In genomic region chr1:73327180-73327793, GRCh38 we compare ENCODE assay signal across 25 cellular contexts.
"Had no signal": no experiment of that assay in that cellular context is flagged by ENCODE, and none has a peak within 500 bp of the region (broad histone marks: within the 10 kb centered on the region; RNA-seq: fewer than 3 reads in every experiment).

No MANE protein-coding gene starts in this region.

- ATAC-seq: activated CD4-positive, alpha-beta T cell treated with anti-CD3 and anti-CD28 coated beads for 36 hours; activated T-cell treated with anti-CD3 and anti-CD28 coated beads, Interleukin-2, amount 50 U/mL, for 72 hours; Panc1 had no signal

- H3K27me3 ChIP-seq: breast epithelium, SJCRH30 had no signal

- DNase-seq: activated CD4-positive, alpha-beta memory T cell treated with anti-CD3 and anti-CD28 coated beads, Interleukin-2, amount 10 ng/mL, durations not matched to agents 7 days and 5 days; activated CD4-positive, alpha-beta T cell treated with anti-CD3 and anti-CD28 coated beads for 36 hours; activated CD4-positive, alpha-beta T cell treated with anti-CD3 and anti-CD28 coated beads, Interleukin-2, amount 50 U/mL, for 1 hour; activated gamma-delta T cell treated with Interleukin-2 at 50 U/mL for 16 hours; activated naive CD4-positive, alpha-beta T cell treated with anti-CD3 and anti-CD28 coated beads, Interleukin-2, amount 10 ng/mL, durations not matched to agents 7 days and 5 days; activated naive CD8-positive, alpha-beta T cell treated with anti-CD3 and anti-CD28 coated beads for 36 hours; activated T-cell treated with anti-CD3 and anti-CD28 coated beads, Interleukin-2, amount 50 U/mL, for 72 hours; KG1; NCI-H1092; NCI-H1417; NCI-H2029; NCI-H2107; NCI-H2171 treated with DMSO at 0.1 percent for 48 hours; NCI-H226; NCI-H526; NCI-H774; Right ventricle myocardium superior; RPMI8226; SJCRH30; SK-N-SH; T-helper 1 cell had no signal

- H3K9ac ChIP-seq: SK-N-SH had no signal

- H3K36me3 Mint-ChIP-seq: activated naive CD4-positive, alpha-beta T cell treated with anti-CD3 and anti-CD28 coated beads, Interleukin-2, amount 10 ng/mL, durations not matched to agents 7 days and 5 days; activated naive CD8-positive, alpha-beta T cell treated with anti-CD3 and anti-CD28 coated beads for 36 hours had no signal

- H3K27me3 Mint-ChIP-seq: activated CD4-positive, alpha-beta memory T cell treated with anti-CD3 and anti-CD28 coated beads, Interleukin-2, amount 10 ng/mL, durations not matched to agents 7 days and 5 days; activated CD4-positive, alpha-beta T cell treated with anti-CD3 and anti-CD28 coated beads for 36 hours; activated naive CD4-positive, alpha-beta T cell treated with anti-CD3 and anti-CD28 coated beads, Interleukin-2, amount 10 ng/mL, durations not matched to agents 7 days and 5 days; activated naive CD8-positive, alpha-beta T cell treated with anti-CD3 and anti-CD28 coated beads for 36 hours had no signal

- H3K4me1 ChIP-seq: breast epithelium, SJCRH30 had no signal

- H3K4me3 ChIP-seq: breast epithelium, SJCRH30 had no signal

- H3K27ac Mint-ChIP-seq: activated CD4-positive, alpha-beta memory T cell treated with anti-CD3 and anti-CD28 coated beads, Interleukin-2, amount 10 ng/mL, durations not matched to agents 7 days and 5 days; activated CD4-positive, alpha-beta T cell treated with anti-CD3 and anti-CD28 coated beads for 36 hours; activated naive CD4-positive, alpha-beta T cell treated with anti-CD3 and anti-CD28 coated beads, Interleukin-2, amount 10 ng/mL, durations not matched to agents 7 days and 5 days; activated naive CD8-positive, alpha-beta T cell treated with anti-CD3 and anti-CD28 coated beads for 36 hours; activated T-cell treated with anti-CD3 and anti-CD28 coated beads, Interleukin-2, amount 50 U/mL, for 72 hours; activated T-helper 2 cell treated with anti-CD3 and anti-CD28 coated beads, Interferon-gamma antibody, Interleukin-2, Interleukin-4, amounts not matched to agents 10 μg/mL and 5 μg/mL and 100 μg/mL, durations not matched to agents 14 hours and 24 hours and 36 hours had no signal

- H3K36me3 ChIP-seq: breast epithelium, SJCRH30 had no signal

- H3K4me1 Mint-ChIP-seq: activated CD4-positive, alpha-beta memory T cell treated with anti-CD3 and anti-CD28 coated beads, Interleukin-2, amount 10 ng/mL, durations not matched to agents 7 days and 5 days; activated CD4-positive, alpha-beta T cell treated with anti-CD3 and anti-CD28 coated beads for 36 hours; activated naive CD4-positive, alpha-beta T cell treated with anti-CD3 and anti-CD28 coated beads, Interleukin-2, amount 10 ng/mL, durations not matched to agents 7 days and 5 days; activated naive CD8-positive, alpha-beta T cell treated with anti-CD3 and anti-CD28 coated beads for 36 hours had no signal

- H3K4me3 Mint-ChIP-seq: activated CD4-positive, alpha-beta memory T cell treated with anti-CD3 and anti-CD28 coated beads, Interleukin-2, amount 10 ng/mL, durations not matched to agents 7 days and 5 days; activated CD4-positive, alpha-beta T cell treated with anti-CD3 and anti-CD28 coated beads for 36 hours; activated naive CD4-positive, alpha-beta T cell treated with anti-CD3 and anti-CD28 coated beads, Interleukin-2, amount 10 ng/mL, durations not matched to agents 7 days and 5 days; activated naive CD8-positive, alpha-beta T cell treated with anti-CD3 and anti-CD28 coated beads for 36 hours; activated T-cell treated with anti-CD3 and anti-CD28 coated beads, Interleukin-2, amount 50 U/mL, for 72 hours had no signal

- H3K9me3 ChIP-seq: SJCRH30 had no signal

- H3K27ac ChIP-seq: breast epithelium, SJCRH30, VCaP had no signal

- H3K4me2 ChIP-seq: SK-N-SH had no signal
